ENCODE assay signal across 10 cellular contexts in the genomic region with DNA sequence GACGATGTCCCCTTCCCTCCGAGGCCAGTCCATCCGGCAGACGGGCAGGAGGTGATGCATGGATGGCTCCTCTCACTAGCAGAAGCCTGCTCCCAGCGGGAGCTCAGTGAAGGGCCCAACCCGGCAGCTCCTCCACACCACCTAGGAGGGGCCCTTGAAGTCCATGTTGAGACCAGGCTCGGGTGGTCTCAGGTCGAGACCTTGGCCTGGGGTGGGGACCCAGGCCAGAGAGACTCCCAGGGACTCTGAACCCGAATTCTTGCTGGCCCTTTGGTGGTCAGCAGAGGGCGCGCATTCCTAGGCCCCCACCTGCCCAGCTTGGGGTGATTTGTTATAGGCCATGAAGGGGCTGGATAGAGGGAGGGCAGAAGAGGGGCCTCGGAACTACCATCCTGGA. TPM values are rescaled to one million over a fixed set of nuclear protein-coding genes. Genes with fewer than 3 reads are reported as not detected.
DNase-seq lines count a peak whose midpoint lies in the region; ATAC-seq, FAIRE-seq and TF ChIP-seq lines count a peak whose summit lies in the region.
"Had no signal": no experiment of that assay in that cellular context is flagged by ENCODE, and none has a peak within 500 bp of the region (broad histone marks: within the 10 kb centered on the region; RNA-seq: fewer than 3 reads in every experiment).

No MANE protein-coding gene starts in this region.

- no peak overlapping the region for H2AFZ ChIP-seq in endothelial cell of umbilical vein (ENCODE audit: low read depth, low read length)

- DNase-seq in NCI-H2227 (lab: John Stamatoyannopoulos, UW; ENCODE audit: unreplicated experiment) = peak; percentile 31
- no peak for DNase-seq in NCI-H2227 treated with DMSO at 0.1 percent for 48 hours (lab: John Stamatoyannopoulos, UW)
- DNase-seq in UCSD-AML1 (lab: John Stamatoyannopoulos, UW; ENCODE audit: unreplicated experiment) = peak; percentile 37
- DNase-seq in endothelial cell of umbilical vein (ENCODE audit: low read depth, low spot score) = peak; percentile 13
- peak in 6 of 10 donors; percentile 21 to 86 (median 30) for DNase-seq in posterior cingulate gyrus
- DNase-seq in pons (ENCODE audit: low spot score) = no peak
- DNase-seq in RCC 7860 (ENCODE audit: low spot score) = no peak

- H3K4me2 ChIP-seq in endothelial cell of umbilical vein (ENCODE audit: insufficient read depth, low read length) = no peak overlapping the region

- BruUV-seq in endothelial cell of umbilical vein (replicated peaks; lab: Mats Ljungman, UMichigan) = no TSS peak

- dilution Hi-C loops in endothelial cell of umbilical vein (cut with MboI; ENCODE audit: extremely low pct_ligation_motif_present, low sequenced_read_pairs) = no loop called here

- no peaks in the 10 kb centered on the region for H3K4me1 ChIP-seq in endothelial cell of umbilical vein (ENCODE audit: control insufficient read depth, extremely low read depth, insufficient read depth, low read length)

- no peaks in the 10 kb centered on the region for H4K20me1 ChIP-seq in endothelial cell of umbilical vein (replicated peaks; ENCODE audit: control insufficient read depth, extremely low read depth, insufficient read depth, low read length)

- peak; percentile 39 to 66 for TF ChIP-seq CTCF in endothelial cell of umbilical vein (IDR thresholded peaks at IDR 0.05; ENCODE audit: extremely low read depth in 1 of 2, insufficient read depth in 1 of 2, low read depth in 1 of 2, low read length in 2 of 2)

- intact Hi-C loops in endothelial cell of umbilical vein (cut with micrococcal nuclease) (loop anchor here (1.0 kb wide), 1 partner anchor 48 kb away; no protein-coding TSS in a partner anchor), posterior cingulate gyrus (cut with DNase I) (no loop called here)

- H3K36me3 ChIP-seq in endothelial cell of umbilical vein (ENCODE audit: control insufficient read depth in 2 of 2, extremely low read depth in 1 of 2, insufficient read depth in 2 of 2, low read length in 2 of 2) = no peaks in the 10 kb centered on the region
- H3K36me3 ChIP-seq: ovary had no signal

- CTCF ChIA-PET in endothelial cell of umbilical vein (lab: Charles Lee) = interaction anchor here (0.7 to 9.8 kb wide), 15 partner anchors 8 to 264 kb away, joined by 3 to 113 read pairs (median 4); a partner anchor contains a TSS

- no peaks in the 10 kb centered on the region for H3K9me1 ChIP-seq in endothelial cell of umbilical vein (replicated peaks; ENCODE audit: control insufficient read depth, extremely low read depth, insufficient read depth, low read length)

- POLR2A ChIA-PET in endothelial cell of umbilical vein (lab: Charles Lee) = no interaction called here

- H3K9me3 ChIP-seq in endothelial cell of umbilical vein (replicated peaks; ENCODE audit: control insufficient read depth, insufficient read depth, low read length) = no peaks in the 10 kb centered on the region
- H3K9me3 ChIP-seq: ovary had no signal

- no peak for ATAC-seq in HG03571 (IDR thresholded peaks at IDR 0.05; ENCODE audit: unreplicated experiment)

- H3K27me3 ChIP-seq in endothelial cell of umbilical vein (ENCODE audit: control insufficient read depth in 2 of 2, insufficient read depth in 2 of 2, low read length in 2 of 2) = peaks cover 42 to 49% of the 10 kb centered on the region in 2 experiments
- H3K27me3 ChIP-seq: ovary had no signal

- FAIRE-seq in endothelial cell of umbilical vein (lab: Jason Lieb, UNC) (peak; percentile 15), RCC 7860 (lab: Jason Lieb, UNC) (no peak)

- H3K9ac ChIP-seq in endothelial cell of umbilical vein (replicated peaks; ENCODE audit: extremely low read depth, insufficient read depth, low read length) = no peak overlapping the region

- H3K79me2 ChIP-seq in endothelial cell of umbilical vein (ENCODE audit: control insufficient read depth, insufficient read depth, low read length) = no peaks in the 10 kb centered on the region

- no peak for TF ChIP-seq POLR2A in endothelial cell of umbilical vein (IDR thresholded peaks at IDR 0.05; ENCODE audit: low read depth, low read length)

- H3K4me3 ChIP-seq in endothelial cell of umbilical vein (replicated peaks in 1 of 3; ENCODE audit: insufficient read depth in 1 of 3, low read depth in 1 of 3, low read length in 3 of 3) = no peak overlapping the region

- no peak overlapping the region for H3K27ac ChIP-seq in endothelial cell of umbilical vein (ENCODE audit: insufficient read depth, low read depth, low read length)
- H3K27ac ChIP-seq: C4-2B, ovary had no signal

TF ChIP-seq in endothelial cell of umbilical vein, 7 proteins besides CTCF, POLR2A, EP300 and RAD21:
- TF ChIP-seq EZH2 (IDR thresholded peaks at IDR 0.05; ENCODE audit: borderline replicate concordance, low read depth, low read length, severe bottlenecking) = peak; percentile 11
- no peak for TF ChIP-seq FOS (IDR thresholded peaks at IDR 0.05; ENCODE audit: borderline replicate concordance, insufficient read depth, low read length)
TF ChIP-seq in endothelial cell of umbilical vein: peak in this region for 1.

RNA-seq across cellular contexts. Expression of a gene that starts 0.6 kb away (rescaled TPM):
- total RNA-seq in endothelial cell of umbilical vein = not detected in 2 replicates
- not detected in 2 replicates for polyA plus RNA-seq in endothelial cell of umbilical vein
- polyA plus RNA-seq in endothelial cell of umbilical vein (2011; cell fraction: cytosol; rRNA removed) = not detected in 2 replicates
- not detected in 2 replicates for polyA plus RNA-seq in endothelial cell of umbilical vein (2011; cell fraction: nucleus; rRNA removed)
- polyA plus RNA-seq in endothelial cell of umbilical vein (2012) = not detected in 2 replicates
- not detected in 2 replicates for polyA minus RNA-seq in endothelial cell of umbilical vein
- polyA minus RNA-seq in endothelial cell of umbilical vein (2011; cell fraction: cytosol; rRNA and poly(A)+ RNA removed) = not detected
- not detected in 2 replicates for polyA minus RNA-seq in endothelial cell of umbilical vein (2011; cell fraction: nucleus; rRNA and poly(A)+ RNA removed)

RNA-seq across cellular contexts. Expression of a gene that starts 18.7 kb away (rescaled TPM):
- total RNA-seq in endothelial cell of umbilical vein = not detected in 2 replicates
- not detected in 2 replicates for polyA plus RNA-seq in endothelial cell of umbilical vein
- not detected in 2 replicates for polyA plus RNA-seq in endothelial cell of umbilical vein (2011; cell fraction: cytosol; rRNA removed)
- not detected in 2 replicates for polyA plus RNA-seq in endothelial cell of umbilical vein (2011; cell fraction: nucleus; rRNA removed)
- not detected in 2 replicates for polyA plus RNA-seq in endothelial cell of umbilical vein (2012)
- not detected in 2 replicates for polyA minus RNA-seq in endothelial cell of umbilical vein
- not detected for polyA minus RNA-seq in endothelial cell of umbilical vein (2011; cell fraction: cytosol; rRNA and poly(A)+ RNA removed)
- not detected in 2 replicates for polyA minus RNA-seq in endothelial cell of umbilical vein (2011; cell fraction: nucleus; rRNA and poly(A)+ RNA removed)

RNA-seq across cellular contexts. Expression of a gene that starts 33.1 kb away (rescaled TPM):
- total RNA-seq in endothelial cell of umbilical vein = not detected in 2 replicates
- not detected in 2 replicates for polyA plus RNA-seq in endothelial cell of umbilical vein
- not detected in 2 replicates for polyA plus RNA-seq in endothelial cell of umbilical vein (2011; cell fraction: cytosol; rRNA removed)
- polyA plus RNA-seq in endothelial cell of umbilical vein (2011; cell fraction: nucleus; rRNA removed) = 0.03 and 0.04 TPM in 2 replicates
- 0.07 TPM in 1 of 2 replicates, not detected in the other for polyA plus RNA-seq in endothelial cell of umbilical vein (2012)
- polyA minus RNA-seq in endothelial cell of umbilical vein = 0.04 and 0.12 TPM in 2 replicates
- not detected for polyA minus RNA-seq in endothelial cell of umbilical vein (2011; cell fraction: cytosol; rRNA and poly(A)+ RNA removed)
- polyA minus RNA-seq in endothelial cell of umbilical vein (2011; cell fraction: nucleus; rRNA and poly(A)+ RNA removed) = not detected in 2 replicates

Comparison
In these comparisons a context has a peak if more than half of its experiments do, and no peak if none do; other contexts are left out.
1. DNase-seq: peak in NCI-H2227 (single experiment), UCSD-AML1 (single experiment), endothelial cell of umbilical vein (single experiment) and posterior cingulate gyrus (6 of 10); none in NCI-H2227 treated with DMSO at 0.1 percent for 48 hours (single experiment), pons (single experiment) and RCC 7860 (single experiment).